In the genomic region with DNA sequence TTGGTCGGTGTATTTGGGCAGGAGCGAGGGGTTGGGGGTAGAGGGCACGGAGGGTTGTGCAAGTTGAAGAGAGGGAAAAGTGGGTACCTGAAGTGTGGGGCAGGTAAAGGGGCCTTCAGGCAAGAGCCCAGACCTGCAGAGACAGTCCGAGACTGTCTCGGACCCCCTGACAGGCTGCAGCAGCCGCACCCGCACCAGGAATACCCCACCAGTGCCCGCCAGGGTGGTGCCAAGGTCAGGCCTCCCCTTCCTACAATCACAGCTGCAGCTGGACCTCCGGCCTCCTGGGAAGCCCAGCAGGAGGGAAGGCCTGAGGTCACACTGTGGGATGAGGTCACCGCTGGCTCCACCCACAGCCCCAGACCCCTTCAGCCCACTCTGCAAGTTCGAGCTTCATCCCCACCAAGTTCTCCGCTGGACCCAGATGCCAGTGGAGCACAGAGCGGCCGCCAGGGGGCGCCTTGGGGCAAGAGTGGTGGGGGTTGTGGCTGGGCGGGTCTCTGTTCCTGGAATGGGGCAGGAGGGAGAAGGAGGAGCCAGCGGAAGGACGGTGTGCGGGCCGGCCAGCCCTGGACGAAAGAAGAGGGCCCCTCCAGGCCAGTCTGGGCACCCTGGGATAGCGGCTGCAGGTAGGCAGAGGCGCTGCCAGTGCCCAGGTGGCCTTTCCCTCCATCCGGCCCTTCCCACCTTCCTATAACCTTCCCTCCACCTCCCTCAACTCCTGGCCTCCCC, we compare ENCODE assay signal across 8 cellular contexts. TPM values are rescaled to one million over a fixed set of nuclear protein-coding genes. Genes with fewer than 3 reads are reported as not detected.
DNase-seq lines count a peak whose midpoint lies in the region; ATAC-seq, FAIRE-seq and TF ChIP-seq lines count a peak whose summit lies in the region.

HSD3B7 (plus strand) TSS at position 539 of the 732 bp plus-strand sequence. CDS start 452 bp downstream, outside the sequence.

- FAIRE-seq in HTR-8/SVneo (lab: Jason Lieb, UNC) = peak; percentile 78

- no peaks in the 10 kb centered on the region for H3K27me3 Mint-ChIP-seq in naive thymus-derived CD8-positive, alpha-beta T cell

- H3K4me1 Mint-ChIP-seq in naive thymus-derived CD8-positive, alpha-beta T cell = peaks cover 0 to 4% (median 1%) of the 10 kb centered on the region in 4 donors
- peaks cover 10% of the 10 kb centered on the region for H3K4me1 Mint-ChIP-seq in stimulated activated effector memory CD8-positive, alpha-beta T cell treated with anti-CD3 and anti-CD28 coated beads, Interleukin-12 subunit alpha, Interleukin-12 subunit beta, amount 100 ng/mL, for 72 hours

- H3K4me3 ChIP-seq in Panc1 (ENCODE audit: low read depth in 2 of 2, low read length in 2 of 2) (peak within 1 kb of the TSS; percentile 4 to 39; a peak in 2 of 4 replicates), fibroblast of mammary gland (ENCODE audit: control insufficient read depth, low read depth, low read length) (peak within 1 kb of the TSS; percentile 70)

- TF ChIP-seq CTCF in Panc1 (IDR thresholded peaks at IDR 0.05) (peak; percentile 97), fibroblast of mammary gland (conservative IDR thresholded peaks at IDR 0.05; ENCODE audit: control insufficient read depth, insufficient read depth, low read depth, low read length) (peak; percentile 85)

- H3K27me3 ChIP-seq in Panc1 (ENCODE audit: control insufficient read depth, insufficient read depth, low read length) = no peaks in the 10 kb centered on the region

- no peak within 1 kb of the TSS for H3K4me3 Mint-ChIP-seq in naive thymus-derived CD8-positive, alpha-beta T cell
- H3K4me3 Mint-ChIP-seq in stimulated activated effector memory CD8-positive, alpha-beta T cell treated with anti-CD3 and anti-CD28 coated beads, Interleukin-12 subunit alpha, Interleukin-12 subunit beta, amount 100 ng/mL, for 72 hours = peak within 1 kb of the TSS; percentile 32

- no peak within 1 kb of the TSS for H3K27ac ChIP-seq in Panc1 (ENCODE audit: low read length)

- ATAC-seq in Panc1 = peak; percentile 90
- peak; percentile 75 to 90 for ATAC-seq in naive thymus-derived CD8-positive, alpha-beta T cell
- peak; percentile 79 for ATAC-seq in stimulated activated effector memory CD8-positive, alpha-beta T cell treated with anti-CD3 and anti-CD28 coated beads, Interleukin-12 subunit alpha, Interleukin-12 subunit beta, amount 100 ng/mL, for 72 hours
- no peak for ATAC-seq in HG02678 (IDR thresholded peaks at IDR 0.05; ENCODE audit: unreplicated experiment)

- no peaks in the 10 kb centered on the region for H3K9me3 Mint-ChIP-seq in naive thymus-derived CD8-positive, alpha-beta T cell
- no peaks in the 10 kb centered on the region for H3K9me3 Mint-ChIP-seq in stimulated activated effector memory CD8-positive, alpha-beta T cell treated with anti-CD3 and anti-CD28 coated beads, Interleukin-12 subunit alpha, Interleukin-12 subunit beta, amount 100 ng/mL, for 72 hours

- DNase-seq in ELF-1 (ENCODE audit: low read depth, low spot score) = peak; percentile 97
- peak; percentile 96 for DNase-seq in HTR-8/SVneo (ENCODE audit: insufficient read length, low spot score)
- peak; percentile 51 for DNase-seq in Panc1 (ENCODE audit: low read depth, low spot score)
- peak; percentile 90 to 92 for DNase-seq in activated T-cell treated with anti-CD3 and anti-CD28 coated beads, Interleukin-2, amount 50 U/mL, for 48 hours
- peak; percentile 74 for DNase-seq in fibroblast of mammary gland (ENCODE audit: low read depth)
- peak; percentile 51 to 87 (median 75) for DNase-seq in naive thymus-derived CD8-positive, alpha-beta T cell
- DNase-seq in stimulated activated effector memory CD8-positive, alpha-beta T cell treated with anti-CD3 and anti-CD28 coated beads, Interleukin-12 subunit alpha, Interleukin-12 subunit beta, amount 100 ng/mL, for 72 hours (ENCODE audit: low spot score in 2 of 2) = peak; percentile 88 to 93

- no peaks in the 10 kb centered on the region for H3K9me3 ChIP-seq in Panc1 (ENCODE audit: control insufficient read depth, insufficient read depth, low read depth, low read length)

- CTCF ChIA-PET in Panc1 (lab: Charles Lee) = interaction anchor here (0.6 to 1.2 kb wide), 5 partner anchors 10 to 157 kb away, joined by 3 to 4 read pairs (median 3); partner anchors contain the start of genes ZNF646 and ZNF668

- H3K27ac Mint-ChIP-seq in naive thymus-derived CD8-positive, alpha-beta T cell = peak within 1 kb of the TSS in 1 of 10 donors; percentile 49
- H3K27ac Mint-ChIP-seq in stimulated activated effector memory CD8-positive, alpha-beta T cell treated with anti-CD3 and anti-CD28 coated beads, Interleukin-12 subunit alpha, Interleukin-12 subunit beta, amount 100 ng/mL, for 72 hours = no peak within 1 kb of the TSS

- peaks cover 0 to 32% (median 4%) of the 10 kb centered on the region in 3 donors for H3K36me3 Mint-ChIP-seq in naive thymus-derived CD8-positive, alpha-beta T cell
- peaks cover 31% of the 10 kb centered on the region for H3K36me3 Mint-ChIP-seq in stimulated activated effector memory CD8-positive, alpha-beta T cell treated with anti-CD3 and anti-CD28 coated beads, Interleukin-12 subunit alpha, Interleukin-12 subunit beta, amount 100 ng/mL, for 72 hours

- no TSS peak for BruUV-seq in Panc1 (replicated peaks; lab: Mats Ljungman, UMichigan)

- H3K36me3 ChIP-seq in Panc1 (ENCODE audit: control insufficient read depth, insufficient read depth, low read length) = peaks cover 3% of the 10 kb centered on the region; the same call in 1 of the 2 replicates

- H3K4me1 ChIP-seq in Panc1 (ENCODE audit: control insufficient read depth, insufficient read depth, low read length) = peaks cover 9% of the 10 kb centered on the region

- in situ Hi-C loops in Panc1 (cut with HindIII; ENCODE audit: low pct_unique_long_range_greater_than_20kb, low sequenced_read_pairs) = no loop called here

- POLR2A ChIA-PET in Panc1 (lab: Charles Lee) = no interaction called here
- POLR2A ChIA-PET in naive thymus-derived CD8-positive, alpha-beta T cell (lab: Charles Lee) = interaction anchor here (0.5 to 1.9 kb wide), 8 partner anchors 9 to 460 kb away, joined by 3 to 6 read pairs (median 4); partner anchors contain the start of genes ZNF646 and ZNF668

- intact Hi-C loops in Panc1 (cut with micrococcal nuclease; ENCODE audit: unreplicated experiment) = loop anchor here (5.0 kb wide), 1 partner anchor 112 kb away; no protein-coding TSS in a partner anchor

RNA-seq across cellular contexts. Expression of gene HSD3B7, which starts in this region (rescaled TPM):
- total RNA-seq in Panc1 (2021; ENCODE audit: unreplicated experiment) = 5.4 TPM
- polyA plus RNA-seq in Panc1 (2012; ENCODE audit: insufficient read length) = 8.5 TPM
- total RNA-seq in naive thymus-derived CD8-positive, alpha-beta T cell = 1 to 10 TPM; 1.2 to 1.9 TPM
- polyA plus RNA-seq in naive thymus-derived CD8-positive, alpha-beta T cell = under 1 TPM in 2 of 3 donors, not detected in 1; 0.07 to 0.08 TPM
